In genomic region chrX:19344207-19344534, GRCh38 we compare ENCODE assay signal across 8 cellular contexts. TPM values are rescaled to one million over a fixed set of nuclear protein-coding genes. Genes with fewer than 3 reads are reported as not detected.
A peak's percentile ranks its signal among the peaks of the same experiment; 100 is the strongest.
DNase-seq lines count a peak whose midpoint lies in the region; ATAC-seq and TF ChIP-seq lines count a peak whose summit lies in the region.

No MANE protein-coding gene starts in this region.

- H3K4me1 ChIP-seq in right atrium auricular region (peaks cover 0 to 10% of the 10 kb centered on the region in 2 donors), Loucy (ENCODE audit: insufficient read depth, low read length, poor library complexity, severe bottlenecking) (peaks cover 9% of the 10 kb centered on the region), osteoblast (ENCODE audit: insufficient read depth, low read length) (peaks cover 5% of the 10 kb centered on the region)

- H3K4me3 Mint-ChIP-seq in effector memory CD8-positive, alpha-beta T cell: peak overlapping the region; percentile 85 to 89

- H3K4me1 Mint-ChIP-seq in effector memory CD8-positive, alpha-beta T cell (ENCODE audit: low read depth in 2 of 2): peaks cover 7 to 9% of the 10 kb centered on the region in 2 donors

- no peaks in the 10 kb centered on the region for H3F3A ChIP-seq in Loucy (ENCODE audit: low read depth)

- peak overlapping the region; percentile 79 for H3K9ac ChIP-seq in Loucy (ENCODE audit: low read depth, low read length, poor library complexity, severe bottlenecking)

- no peaks in the 10 kb centered on the region for H3K9me3 ChIP-seq in right atrium auricular region
- no peaks in the 10 kb centered on the region for H3K9me3 ChIP-seq in Loucy (ENCODE audit: insufficient read depth, low read depth, low read length)
- H3K9me3 ChIP-seq in osteoblast (ENCODE audit: low read depth, low read length): no peaks in the 10 kb centered on the region

- intact Hi-C loops in left cardiac atrium (cut with DNase I): no loop called here

- ATAC-seq in left cardiac atrium: no peak
- no peak for ATAC-seq in effector memory CD8-positive, alpha-beta T cell (replicated peaks)

- no peaks in the 10 kb centered on the region for H3K9me2 ChIP-seq in Loucy (replicated peaks; ENCODE audit: low read depth, low read length)

- H2AFZ ChIP-seq in Loucy (ENCODE audit: low read length) (no peak overlapping the region), osteoblast (ENCODE audit: low read length) (peak overlapping the region; percentile 68)

- no peak for TF ChIP-seq CTCF in right atrium auricular region (IDR thresholded peaks at IDR 0.05)
- TF ChIP-seq CTCF in Loucy (conservative IDR thresholded peaks at IDR 0.05; ENCODE audit: low read length): no peak
- no peak for TF ChIP-seq CTCF in osteoblast (IDR thresholded peaks at IDR 0.05; ENCODE audit: extremely low read depth, low read depth, low read length)

- peaks cover 12% of the 10 kb centered on the region for H3K36me3 Mint-ChIP-seq in effector memory CD8-positive, alpha-beta T cell (ENCODE audit: insufficient read depth)

- no peaks in the 10 kb centered on the region for H3K27me3 ChIP-seq in right atrium auricular region
- H3K27me3 ChIP-seq in Loucy (ENCODE audit: insufficient read depth, low read length, poor library complexity, severe bottlenecking): no peaks in the 10 kb centered on the region
- H3K27me3 ChIP-seq in osteoblast (ENCODE audit: insufficient read depth, low read length): no peaks in the 10 kb centered on the region

- DNase-seq in right atrium auricular region (ENCODE audit: low spot score): no peak
- DNase-seq in left cardiac atrium: no peak
- DNase-seq in effector memory CD8-positive, alpha-beta T cell: no peak
- no peak for DNase-seq in osteoblast (ENCODE audit: insufficient read length, low spot score, missing footprints)
- no peak for DNase-seq in foreskin melanocyte
- no peak for DNase-seq in NCI-H1694 treated with DMSO at 0.1 percent for 48 hours (lab: John Stamatoyannopoulos, UW)
- DNase-seq in cerebellar nuclear complex (lab: John Stamatoyannopoulos, UW): no peak

- H3K27me3 Mint-ChIP-seq in effector memory CD8-positive, alpha-beta T cell: no peaks in the 10 kb centered on the region

- peak overlapping the region; percentile 67 to 78 for H3K4me3 ChIP-seq in right atrium auricular region
- peak overlapping the region; percentile 86 for H3K4me3 ChIP-seq in Loucy (ENCODE audit: low read length, poor library complexity, severe bottlenecking)
- peak overlapping the region; percentile 80 for H3K4me3 ChIP-seq in osteoblast (ENCODE audit: insufficient read depth, low read length)

- peak overlapping the region; percentile 89 to 96 for H3K27ac Mint-ChIP-seq in effector memory CD8-positive, alpha-beta T cell

- H3K36me3 ChIP-seq in right atrium auricular region (no peaks in the 10 kb centered on the region), Loucy (ENCODE audit: insufficient read depth, low read length) (no peaks in the 10 kb centered on the region), osteoblast (ENCODE audit: insufficient read depth, low read length) (no peaks in the 10 kb centered on the region)

- H4K20me1 ChIP-seq in Loucy (ENCODE audit: insufficient read depth, low read length, poor library complexity, severe bottlenecking) (peaks cover 13% of the 10 kb centered on the region), osteoblast (ENCODE audit: insufficient read depth, low read length) (no peaks in the 10 kb centered on the region)

- peak overlapping the region; percentile 86 to 94 for H3K27ac ChIP-seq in right atrium auricular region
- H3K27ac ChIP-seq in osteoblast (ENCODE audit: low read depth, low read length): peak overlapping the region; percentile 69

- peak overlapping the region; percentile 88 for H3K4me2 ChIP-seq in Loucy (ENCODE audit: low read depth, low read length, poor library complexity, severe bottlenecking)
- H3K4me2 ChIP-seq in osteoblast (ENCODE audit: insufficient read depth, low read length): peak overlapping the region; percentile 82

- H3K79me2 ChIP-seq in Loucy (ENCODE audit: insufficient read depth, low read length): peaks cover 45% of the 10 kb centered on the region
- peaks cover 31% of the 10 kb centered on the region for H3K79me2 ChIP-seq in osteoblast (ENCODE audit: insufficient read depth, low read length)

- no peaks in the 10 kb centered on the region for H3K9me3 Mint-ChIP-seq in effector memory CD8-positive, alpha-beta T cell

RNA-seq across cellular contexts. Expression of gene PDHA1, which starts 0.4 kb away (rescaled TPM):
- total RNA-seq in right atrium auricular region (100 to 1,000 TPM; 149 to 194 TPM), left cardiac atrium (100 to 1,000 TPM; 697 to 712 TPM), osteoblast (26.4 and 35.7 TPM in 2 replicates)
